In genomic region chr10:87765666-87766376, GRCh38 we compare ENCODE assay signal across 33 cellular contexts.
"Had no signal": no experiment of that assay in that cellular context is flagged by ENCODE, and none has a peak within 500 bp of the region (broad histone marks: within the 10 kb centered on the region; RNA-seq: fewer than 3 reads in every experiment).

No MANE protein-coding gene starts in this region.

- H3K27me3 Mint-ChIP-seq: activated CD4-positive, alpha-beta memory T cell treated with anti-CD3 and anti-CD28 coated beads, Interleukin-2, amount 10 ng/mL, durations not matched to agents 7 days and 5 days; activated CD4-positive, alpha-beta T cell treated with anti-CD3 and anti-CD28 coated beads for 36 hours; activated CD4-positive, alpha-beta T cell treated with anti-CD3 and anti-CD28 coated beads, Interleukin-2, amount 10 ng/mL, durations not matched to agents 7 days and 5 days; activated naive CD4-positive, alpha-beta T cell treated with anti-CD3 and anti-CD28 coated beads, Interleukin-2, amount 10 ng/mL, durations not matched to agents 7 days and 5 days; activated naive CD4-positive, alpha-beta T cell treated with anti-CD3 and anti-CD28 coated beads, Interleukin-2, amount 50 U/mL, for 24 hours; activated naive CD8-positive, alpha-beta T cell; activated naive CD8-positive, alpha-beta T cell treated with anti-CD3 and anti-CD28 coated beads, Interleukin-2, amount 10 ng/mL, durations not matched to agents 7 days and 5 days; activated naive CD8-positive, alpha-beta T cell treated with anti-CD3 and anti-CD28 coated beads, Interleukin-2, amount 50 U/mL, for 24 hours; activated T-cell treated with anti-CD3 and anti-CD28 coated beads, Interleukin-2, amount 50 U/mL, for 24 hours had no signal

- ATAC-seq: activated CD4-positive, alpha-beta T cell treated with anti-CD3 and anti-CD28 coated beads for 36 hours; activated CD4-positive, CD25-positive, alpha-beta regulatory T cell treated with anti-CD3 and anti-CD28 coated beads, Interleukin-2, amount 50 U/mL, for 24 hours; activated naive CD8-positive, alpha-beta T cell treated with anti-CD3 and anti-CD28 coated beads, Interleukin-2, amount 50 U/mL, for 24 hours; body of pancreas had no signal

- H3K27ac Mint-ChIP-seq: activated CD4-positive, alpha-beta memory T cell treated with anti-CD3 and anti-CD28 coated beads, Interleukin-2, amount 10 ng/mL, durations not matched to agents 7 days and 5 days; activated CD4-positive, alpha-beta T cell treated with anti-CD3 and anti-CD28 coated beads for 36 hours; activated CD4-positive, alpha-beta T cell treated with anti-CD3 and anti-CD28 coated beads, Interleukin-2, amount 10 ng/mL, durations not matched to agents 7 days and 5 days; activated naive CD4-positive, alpha-beta T cell treated with anti-CD3 and anti-CD28 coated beads, Interleukin-2, amount 10 ng/mL, durations not matched to agents 7 days and 5 days; activated naive CD8-positive, alpha-beta T cell; activated naive CD8-positive, alpha-beta T cell treated with anti-CD3 and anti-CD28 coated beads, Interleukin-2, amount 10 ng/mL, durations not matched to agents 7 days and 5 days; activated naive CD8-positive, alpha-beta T cell treated with anti-CD3 and anti-CD28 coated beads, Interleukin-2, amount 50 U/mL, for 24 hours; activated T-cell treated with anti-CD3 and anti-CD28 coated beads, Interleukin-2, amount 50 U/mL, for 24 hours; activated T-helper 2 cell treated with anti-CD3 and anti-CD28 coated beads, Interferon-gamma antibody, Interleukin-2, Interleukin-4, amounts not matched to agents 10 μg/mL and 5 μg/mL and 100 μg/mL, durations not matched to agents 14 hours and 24 hours and 36 hours; T-helper 1 cell treated with Interleukin-12 subunit alpha and Interleukin-12 subunit beta and Interleukin-4 antibody, amounts not matched to agents 30 μg/mL and 1 μg/mL, for 36 hours; T-helper 2 cell treated with Interferon-gamma antibody and Interleukin-4, amounts not matched to agents 5 μg/mL and 100 μg/mL, for 36 hours had no signal

- H3K9me3 Mint-ChIP-seq: activated CD4-positive, alpha-beta memory T cell treated with anti-CD3 and anti-CD28 coated beads, Interleukin-2, amount 10 ng/mL, durations not matched to agents 7 days and 5 days; activated CD4-positive, alpha-beta T cell treated with anti-CD3 and anti-CD28 coated beads, Interleukin-2, amount 10 ng/mL, durations not matched to agents 7 days and 5 days; activated naive CD4-positive, alpha-beta T cell treated with anti-CD3 and anti-CD28 coated beads, Interleukin-2, amount 10 ng/mL, durations not matched to agents 7 days and 5 days; activated naive CD4-positive, alpha-beta T cell treated with anti-CD3 and anti-CD28 coated beads, Interleukin-2, amount 50 U/mL, for 24 hours; activated naive CD8-positive, alpha-beta T cell treated with anti-CD3 and anti-CD28 coated beads, Interleukin-2, amount 10 ng/mL, durations not matched to agents 7 days and 5 days; activated naive CD8-positive, alpha-beta T cell treated with anti-CD3 and anti-CD28 coated beads, Interleukin-2, amount 50 U/mL, for 24 hours; activated T-cell treated with anti-CD3 and anti-CD28 coated beads, Interleukin-2, amount 50 U/mL, for 24 hours; activated T-helper 2 cell treated with anti-CD3 and anti-CD28 coated beads, Interferon-gamma antibody, Interleukin-2, Interleukin-4, amounts not matched to agents 10 μg/mL and 5 μg/mL and 100 μg/mL, durations not matched to agents 14 hours and 24 hours and 36 hours; T-helper 1 cell treated with Interleukin-12 subunit alpha and Interleukin-12 subunit beta and Interleukin-4 antibody, amounts not matched to agents 30 μg/mL and 1 μg/mL, for 36 hours; T-helper 2 cell treated with Interferon-gamma antibody and Interleukin-4, amounts not matched to agents 5 μg/mL and 100 μg/mL, for 36 hours had no signal

- DNase-seq: activated CD4-positive, alpha-beta memory T cell treated with anti-CD3 and anti-CD28 coated beads, Interleukin-2, amount 10 ng/mL, durations not matched to agents 7 days and 5 days; activated CD4-positive, alpha-beta T cell treated with anti-CD3 and anti-CD28 coated beads for 1 hour; activated CD4-positive, alpha-beta T cell treated with anti-CD3 and anti-CD28 coated beads for 36 hours; activated CD4-positive, alpha-beta T cell treated with anti-CD3 and anti-CD28 coated beads for 48 hours; activated CD4-positive, alpha-beta T cell treated with anti-CD3 and anti-CD28 coated beads, Interleukin-2, amount 10 ng/mL, durations not matched to agents 7 days and 5 days; activated CD4-positive, alpha-beta T cell treated with anti-CD3 and anti-CD28 coated beads, Interleukin-2, amount 50 U/mL, for 48 hours; activated CD4-positive, CD25-positive, alpha-beta regulatory T cell; activated CD8-positive, alpha-beta memory T cell treated with anti-CD3 and anti-CD28 coated beads for 24 hours; activated CD8-positive, alpha-beta memory T cell treated with anti-CD3 and anti-CD28 coated beads, Interleukin-2, amount 50 U/mL, for 48 hours; activated effector memory CD4-positive, alpha-beta T cell treated with Interleukin-2 at 50 U/mL for 16 hours; activated gamma-delta T cell; activated naive CD4-positive, alpha-beta T cell treated with anti-CD3 and anti-CD28 coated beads, Interleukin-2, amount 10 ng/mL, durations not matched to agents 7 days and 5 days; activated naive CD4-positive, alpha-beta T cell treated with Interleukin-2 at 50 U/mL for 16 hours; activated naive CD8-positive, alpha-beta T cell treated with anti-CD3 and anti-CD28 coated beads, Interleukin-2, amount 10 ng/mL, durations not matched to agents 7 days and 5 days; activated naive CD8-positive, alpha-beta T cell treated with anti-CD3 and anti-CD28 coated beads, Interleukin-2, amount 50 U/mL, for 24 hours; activated T-cell treated with anti-CD3 and anti-CD28 coated beads, Interleukin-2, amount 50 U/mL, for 24 hours; activated T-cell treated with anti-CD3 and anti-CD28 coated beads, Interleukin-2, amount 50 U/mL, for 48 hours; amygdala; anterior cingulate cortex; body of pancreas; brain microvascular endothelial cell; central memory CD4-positive, alpha-beta T cell; cerebellar nuclear complex; colonic mucosa; T-helper 1 cell; T-helper 2 cell; T-helper 9 cell had no signal

- H3K4me3 Mint-ChIP-seq: activated CD4-positive, alpha-beta memory T cell treated with anti-CD3 and anti-CD28 coated beads, Interleukin-2, amount 10 ng/mL, durations not matched to agents 7 days and 5 days; activated CD4-positive, alpha-beta T cell treated with anti-CD3 and anti-CD28 coated beads for 36 hours; activated CD4-positive, alpha-beta T cell treated with anti-CD3 and anti-CD28 coated beads, Interleukin-2, amount 10 ng/mL, durations not matched to agents 7 days and 5 days; activated naive CD4-positive, alpha-beta T cell treated with anti-CD3 and anti-CD28 coated beads, Interleukin-2, amount 10 ng/mL, durations not matched to agents 7 days and 5 days; activated naive CD4-positive, alpha-beta T cell treated with anti-CD3 and anti-CD28 coated beads, Interleukin-2, amount 50 U/mL, for 24 hours; activated naive CD8-positive, alpha-beta T cell; activated naive CD8-positive, alpha-beta T cell treated with anti-CD3 and anti-CD28 coated beads, Interleukin-2, amount 10 ng/mL, durations not matched to agents 7 days and 5 days; activated naive CD8-positive, alpha-beta T cell treated with anti-CD3 and anti-CD28 coated beads, Interleukin-2, amount 50 U/mL, for 24 hours; activated T-cell treated with anti-CD3 and anti-CD28 coated beads, Interleukin-2, amount 50 U/mL, for 24 hours; T-helper 1 cell treated with Interleukin-12 subunit alpha and Interleukin-12 subunit beta and Interleukin-4 antibody, amounts not matched to agents 30 μg/mL and 1 μg/mL, for 36 hours; T-helper 2 cell treated with Interferon-gamma antibody and Interleukin-4, amounts not matched to agents 5 μg/mL and 100 μg/mL, for 36 hours had no signal
